Comparison of ENCODE assay signal across 18 cellular contexts in genomic region chrX:8464530-8464929, GRCh38. TPM values are rescaled to one million over a fixed set of nuclear protein-coding genes. Genes with fewer than 3 reads are reported as not detected.
"Had no signal": no experiment of that assay in that cellular context is flagged by ENCODE, and none has a peak within 500 bp of the region (broad histone marks: within the 10 kb centered on the region; RNA-seq: fewer than 3 reads in every experiment).

TSS of gene VCX3B (plus strand) at chrX:8464830. CDS start at chrX:8465451, 621 bp downstream.

RNA-seq across cellular contexts. Expression of gene VCX3B, which starts in this region (rescaled TPM):
- total RNA-seq: activated naive CD4-positive, alpha-beta T cell treated with anti-CD3 and anti-CD28 coated beads for 36 hours; activated naive CD4-positive, alpha-beta T cell treated with anti-CD3 and anti-CD28 coated beads, Interleukin-2, amount 50 U/mL, for 72 hours; activated naive CD8-positive, alpha-beta T cell treated with anti-CD3 and anti-CD28 coated beads for 36 hours; activated naive CD8-positive, alpha-beta T cell treated with anti-CD3 and anti-CD28 coated beads, Interleukin-2, amount 10 ng/mL, durations not matched to agents 7 days and 5 days; activated T-cell treated with anti-CD3 and anti-CD28 coated beads, Interleukin-2, amount 50 U/mL, for 4 hours; activated T-cell treated with anti-CD3 and anti-CD28 coated beads, Interleukin-2, amount 50 U/mL, for 72 hours; activated T-helper 1 cell treated with anti-CD3 and anti-CD28 coated beads, Interleukin-12 subunit alpha, Interleukin-12 subunit beta, Interleukin-2, Interleukin-4 antibody, amounts not matched to agents 30 ng/mL and 10 ng/mL and 1 ng/mL, durations not matched to agents 14 hours and 24 hours and 36 hours; activated T-helper 17 cell treated with anti-CD3 and anti-CD28 coated beads, Interleukin-2, amount 50 U/mL, for 72 hours; activated T-helper 2 cell treated with anti-CD3 and anti-CD28 coated beads, Interferon-gamma antibody, Interleukin-2, Interleukin-4, amounts not matched to agents 10 μg/mL and 5 μg/mL and 100 μg/mL, durations not matched to agents 14 hours and 24 hours and 36 hours; adrenal gland; aorta; ascending aorta; astrocyte; body of pancreas; breast epithelium; cardiac septum; cerebellum had no signal
- polyA plus RNA-seq: adipose tissue had no signal
